ENCODE assay signal across 7 cellular contexts in the genomic region with DNA sequence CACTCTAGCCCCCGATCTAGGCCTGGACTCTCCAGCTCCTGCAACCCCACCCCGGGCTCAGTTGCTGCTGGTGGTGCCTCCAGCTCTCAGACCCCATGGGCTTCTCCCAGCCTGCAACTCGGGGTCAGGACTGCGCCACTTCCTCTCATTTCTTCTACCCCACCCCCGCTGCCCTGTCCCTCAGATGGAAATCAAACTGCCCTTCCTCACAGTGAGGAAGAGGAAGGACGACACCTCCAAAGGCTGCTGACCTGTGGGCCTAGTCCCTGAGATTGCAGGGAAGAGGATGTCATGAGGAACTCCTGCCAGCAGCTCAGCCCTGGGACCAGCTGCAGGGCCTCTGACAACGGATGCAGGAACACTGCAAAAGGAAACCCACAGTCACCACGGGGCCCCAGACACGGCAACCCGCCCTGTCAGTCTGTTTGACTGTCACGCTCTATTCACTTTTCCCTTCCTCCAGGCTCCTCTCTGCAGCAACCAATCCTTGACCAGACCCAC. TPM values are rescaled to one million over a fixed set of nuclear protein-coding genes. Genes with fewer than 3 reads are reported as not detected.
DNase-seq lines count a peak whose midpoint lies in the region; ATAC-seq and TF ChIP-seq lines count a peak whose summit lies in the region.

No MANE protein-coding gene starts in this region.

- H2BK5ac ChIP-seq in IMR-90 (ENCODE audit: low read depth, low read length, poor library complexity, severe bottlenecking) = peak overlapping the region; percentile 15

- 75% methylated on average over 2 of the region's 11 CpGs; no CpG with 5 or more reads in 1 of the 2 experiments for WGBS in IMR-90 (ENCODE audit: extremely low coverage in 2 of 2, insufficient read length in 1 of 2), 2 experiments

- ATAC-seq in GM19397 (IDR thresholded peaks at IDR 0.05; ENCODE audit: unreplicated experiment) = peak; percentile 39
- ATAC-seq in IMR-90 (ENCODE audit: low read depth) = no peak
- no peak for ATAC-seq in foreskin keratinocyte

- H3K4me1 Mint-ChIP-seq in activated CD4-positive, alpha-beta memory T cell treated with anti-CD3 and anti-CD28 coated beads, Interleukin-2, amount 10 ng/mL, durations not matched to agents 7 days and 5 days = peaks cover 90% of the 10 kb centered on the region

- no peak for DNase-seq in IMR-90
- peak; percentile 77 for DNase-seq in activated CD4-positive, alpha-beta memory T cell treated with anti-CD3 and anti-CD28 coated beads, Interleukin-2, amount 10 ng/mL, durations not matched to agents 7 days and 5 days
- DNase-seq in fibroblast of villous mesenchyme (ENCODE audit: low read depth) = peak; percentile 40
- no peak for DNase-seq in foreskin keratinocyte
- DNase-seq in NCI-H1048 (lab: John Stamatoyannopoulos, UW) = no peak

- no peak for TF ChIP-seq RAD21 in IMR-90 (IDR thresholded peaks at IDR 0.05; ENCODE audit: low read length)

- H3K27me3 Mint-ChIP-seq in activated CD4-positive, alpha-beta memory T cell treated with anti-CD3 and anti-CD28 coated beads, Interleukin-2, amount 10 ng/mL, durations not matched to agents 7 days and 5 days = no peaks in the 10 kb centered on the region

- H3K56ac ChIP-seq in IMR-90 (ENCODE audit: extremely low read depth, insufficient read depth, low read length) = no peak overlapping the region

- no peak for TF ChIP-seq POLR2A in IMR-90 (IDR thresholded peaks at IDR 0.05; ENCODE audit: low read depth, low read length)

- H2BK15ac ChIP-seq in IMR-90 (ENCODE audit: low read depth, low read length) = no peak overlapping the region; the same call in 2 of the 3 replicates

- peaks cover 32% of the 10 kb centered on the region for H3K36me3 Mint-ChIP-seq in activated CD4-positive, alpha-beta memory T cell treated with anti-CD3 and anti-CD28 coated beads, Interleukin-2, amount 10 ng/mL, durations not matched to agents 7 days and 5 days (ENCODE audit: low read depth)

- no peak for TF ChIP-seq CTCF in IMR-90 (conservative IDR thresholded peaks at IDR 0.05; ENCODE audit: low read depth, low read length)
- no peak for TF ChIP-seq CTCF in fibroblast of villous mesenchyme (IDR thresholded peaks at IDR 0.05; ENCODE audit: insufficient read depth, low read depth, low read length)
- no peak for TF ChIP-seq CTCF in foreskin keratinocyte (conservative IDR thresholded peaks at IDR 0.05)

- no peak overlapping the region for H3K4me2 ChIP-seq in IMR-90 (ENCODE audit: low read depth, low read length)

- H3K27me3 ChIP-seq in IMR-90 (ENCODE audit: control insufficient read depth, insufficient read depth, low read length) (no peaks in the 10 kb centered on the region), skeletal muscle tissue (ENCODE audit: control insufficient read depth in 3 of 3, insufficient read depth in 3 of 3, low read length in 3 of 3) (no peaks in the 10 kb centered on the region), foreskin keratinocyte (no peaks in the 10 kb centered on the region)

- H2AFZ ChIP-seq in IMR-90 (replicated peaks; ENCODE audit: low read length, poor library complexity) = peak overlapping the region; percentile 59

- intact Hi-C loops in IMR-90 (cut with micrococcal nuclease) = no loop called here

- no peak overlapping the region for H3K18ac ChIP-seq in IMR-90 (ENCODE audit: low read depth, low read length)

- 0 out of 2 replicates have a peak overlapping the region, but pooled peaks have one; percentile 10 for H3K14ac ChIP-seq in IMR-90 (replicated peaks; ENCODE audit: low read depth, low read length)

- peaks cover 26 to 98% of the 10 kb centered on the region in 2 experiments for H3K79me1 ChIP-seq in IMR-90 (ENCODE audit: low read depth in 1 of 2, low read length in 2 of 2)

- H3K4me3 Mint-ChIP-seq in activated CD4-positive, alpha-beta memory T cell treated with anti-CD3 and anti-CD28 coated beads, Interleukin-2, amount 10 ng/mL, durations not matched to agents 7 days and 5 days = peak overlapping the region; percentile 76

- no peaks in the 10 kb centered on the region for H3K9me3 Mint-ChIP-seq in activated CD4-positive, alpha-beta memory T cell treated with anti-CD3 and anti-CD28 coated beads, Interleukin-2, amount 10 ng/mL, durations not matched to agents 7 days and 5 days

- H3K4me1 ChIP-seq in IMR-90 (ENCODE audit: control insufficient read depth, insufficient read depth, low read length) = peaks cover 65% of the 10 kb centered on the region
- H3K4me1 ChIP-seq in skeletal muscle tissue (ENCODE audit: control insufficient read depth in 3 of 3, insufficient read depth in 3 of 3, low read length in 3 of 3) = peaks cover 88 to 97% (median 95%) of the 10 kb centered on the region in 3 donors
- H3K4me1 ChIP-seq in foreskin keratinocyte = peaks cover 71% of the 10 kb centered on the region

- peaks cover 95% of the 10 kb centered on the region for H4K20me1 ChIP-seq in IMR-90 (ENCODE audit: insufficient read depth, low read length)

- H3K9ac ChIP-seq in IMR-90 (ENCODE audit: low read depth, low read length) = 0 out of 2 replicates have a peak overlapping the region, but pooled peaks have one; percentile 35
- peak overlapping the region; percentile 17 to 68 (median 66) for H3K9ac ChIP-seq in skeletal muscle tissue (ENCODE audit: low read depth in 1 of 3, low read length in 3 of 3)

- H3K27ac ChIP-seq in IMR-90 (ENCODE audit: insufficient read depth, low read length) (peak overlapping the region; percentile 41; the same call in 1 of the 2 replicates), skeletal muscle tissue (ENCODE audit: low read depth, low read length) (peak overlapping the region; percentile 69), foreskin keratinocyte (no peak overlapping the region)

- dilution Hi-C loops in IMR-90 (cut with HindIII; ENCODE audit: low sequenced_read_pairs, unreplicated experiment) = no loop called here

- peak overlapping the region; percentile 87 for H3K23ac ChIP-seq in IMR-90 (ENCODE audit: low read depth, low read length)

- H3K4me3 ChIP-seq in IMR-90 (ENCODE audit: insufficient read depth, low read depth, low read length) (no peak overlapping the region), fibroblast of villous mesenchyme (ENCODE audit: low read depth, low read length) (no peak overlapping the region), skeletal muscle tissue (ENCODE audit: low read length in 3 of 3) (peak overlapping the region; percentile 19 to 34 (median 22))

- H3K9me3 ChIP-seq in IMR-90 (ENCODE audit: control insufficient read depth, insufficient read depth, low read length) = no peaks in the 10 kb centered on the region
- H3K9me3 ChIP-seq in skeletal muscle tissue (ENCODE audit: control insufficient read depth in 3 of 3, low read length in 3 of 3) = no peaks in the 10 kb centered on the region

- H4K5ac ChIP-seq in IMR-90 (ENCODE audit: low read depth, low read length) = no peak overlapping the region

- H2BK120ac ChIP-seq in IMR-90 (ENCODE audit: low read depth, low read length) = no peak overlapping the region

- POLR2A ChIA-PET in IMR-90 (lab: Charles Lee; ENCODE audit: unreplicated experiment) = no interaction called here
- POLR2A ChIA-PET in activated CD4-positive, alpha-beta memory T cell treated with anti-CD3 and anti-CD28 coated beads, Interleukin-2, amount 10 ng/mL, durations not matched to agents 7 days and 5 days (lab: Charles Lee) = interaction anchor here (1.0 to 10.1 kb wide), 10 partner anchors 9 to 275 kb away, joined by 3 to 372 read pairs (median 7); a partner anchor contains a TSS

- in situ Hi-C loops in IMR-90 (cut with MboI; ENCODE audit: low sequenced_read_pairs) = no loop called here

- no peak overlapping the region for H2BK20ac ChIP-seq in IMR-90 (ENCODE audit: low read depth, low read length)

- peak overlapping the region; percentile 30; the same call in 1 of the 2 replicates for H3K4ac ChIP-seq in IMR-90 (ENCODE audit: low read depth, low read length)

- no peak overlapping the region for H4K8ac ChIP-seq in IMR-90 (ENCODE audit: low read depth in 2 of 2, low read length in 2 of 2)

- H2AK9ac ChIP-seq in IMR-90 (replicated peaks; ENCODE audit: low read depth, low read length, poor library complexity) = peak overlapping the region; percentile 89

- peak overlapping the region; percentile 53; the same call in 1 of the 2 replicates for H2AK5ac ChIP-seq in IMR-90 (ENCODE audit: low read depth, low read length)

- H3K9me1 ChIP-seq in IMR-90 (ENCODE audit: insufficient read depth, low read length) = peaks cover 50% of the 10 kb centered on the region

- BruUV-seq in IMR-90 (replicated peaks; lab: Mats Ljungman, UMichigan) = no TSS peak

- CTCF ChIA-PET in IMR-90 (lab: Yijun Ruan, JAX) = interaction anchor here (0.6 to 1.4 kb wide), 2 partner anchors 9 to 173 kb away, joined by 3 read pairs; no protein-coding TSS in a partner anchor
- CTCF ChIA-PET in activated CD4-positive, alpha-beta memory T cell treated with anti-CD3 and anti-CD28 coated beads, Interleukin-2, amount 10 ng/mL, durations not matched to agents 7 days and 5 days (lab: Charles Lee) = interaction anchor here (0.5 to 9.8 kb wide), 6 partner anchors 9 to 87 kb away, joined by 3 to 151 read pairs (median 14); a partner anchor contains a TSS

- peak overlapping the region; percentile 98 for H3K27ac Mint-ChIP-seq in activated CD4-positive, alpha-beta memory T cell treated with anti-CD3 and anti-CD28 coated beads, Interleukin-2, amount 10 ng/mL, durations not matched to agents 7 days and 5 days

- H3K36me3 ChIP-seq in IMR-90 (ENCODE audit: control insufficient read depth, insufficient read depth, low read length) (peaks cover 12% of the 10 kb centered on the region), skeletal muscle tissue (ENCODE audit: control insufficient read depth in 3 of 3, insufficient read depth in 3 of 3, low read length in 3 of 3) (peaks cover 12 to 14% (median 12%) of the 10 kb centered on the region in 3 donors)

- H4K91ac ChIP-seq in IMR-90 (ENCODE audit: insufficient read depth, low read depth, low read length) = no peak overlapping the region; the same call in 1 of the 2 replicates

TF ChIP-seq in IMR-90, 13 proteins besides CTCF, POLR2A, EP300 and RAD21 (continues in another document):
- TF ChIP-seq SMC3 (IDR thresholded peaks at IDR 0.05; ENCODE audit: low read depth, low read length) (no peak), BHLHE40 (IDR thresholded peaks at IDR 0.05; ENCODE audit: low read depth, low read length) (no peak), MAZ (IDR thresholded peaks at IDR 0.05; ENCODE audit: borderline replicate concordance, low read depth, low read length) (no peak)

RNA-seq across cellular contexts. Expression of a gene that starts 29.3 kb away (rescaled TPM):
- total RNA-seq in IMR-90 (2012; rRNA removed) = 6.5 and 7.5 TPM in 2 replicates
- polyA plus RNA-seq in IMR-90 (2012; rRNA removed) = 21.0 and 28.2 TPM in 2 replicates
- 22.6 and 27.0 TPM in 2 replicates for polyA plus RNA-seq in IMR-90 (2012; cell fraction: cytosol; rRNA removed)
- 13.7 and 19.3 TPM in 2 replicates for polyA plus RNA-seq in IMR-90 (2012; cell fraction: nucleus; rRNA removed; ENCODE audit: low replicate concordance)
- 10 to 100 TPM; 28.2 to 30.0 TPM for total RNA-seq in activated CD4-positive, alpha-beta memory T cell treated with anti-CD3 and anti-CD28 coated beads, Interleukin-2, amount 10 ng/mL, durations not matched to agents 7 days and 5 days
- total RNA-seq in fibroblast of villous mesenchyme = 29.6 and 31.1 TPM in 2 replicates
- total RNA-seq in skeletal muscle tissue = 15.1 TPM
- total RNA-seq in foreskin keratinocyte = 12.2 and 13.6 TPM in 2 replicates
- polyA plus RNA-seq in foreskin keratinocyte = 9.6 TPM in 2 replicates

Comparison
In these comparisons a context has a peak if more than half of its experiments do, and no peak if none do; other contexts are left out.
1. DNase-seq: peak in activated CD4-positive, alpha-beta memory T cell treated with anti-CD3 and anti-CD28 coated beads, Interleukin-2, amount 10 ng/mL, durations not matched to agents 7 days and 5 days (single experiment) and fibroblast of villous mesenchyme (single experiment); none in IMR-90 (single experiment), foreskin keratinocyte (0 of 2) and NCI-H1048 (single experiment).
2. H3K4me3 ChIP-seq: peak in skeletal muscle tissue (3 of 3); none in IMR-90 (single experiment) and fibroblast of villous mesenchyme (single experiment).